ENCODE assay signal across 21 cellular contexts in the genomic region with DNA sequence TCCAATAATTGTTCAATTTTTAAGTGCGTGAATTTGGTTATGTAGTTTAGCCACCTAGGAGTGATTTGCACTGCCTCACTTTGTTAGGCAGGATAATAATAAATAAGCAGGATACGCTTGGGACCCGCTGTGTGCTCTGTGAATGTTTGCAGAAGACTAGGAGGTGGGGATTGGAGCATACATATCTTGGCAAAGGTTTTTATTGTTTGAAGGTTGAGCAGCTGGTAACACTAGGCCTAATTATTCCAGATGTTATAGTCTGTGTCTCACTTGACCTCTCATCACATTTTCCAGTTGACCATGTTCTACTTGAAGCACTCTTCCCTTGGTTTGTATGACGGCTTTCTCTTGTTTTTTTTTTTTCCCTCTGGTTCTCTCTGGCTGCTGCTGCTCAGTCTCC. TPM values are rescaled to one million over a fixed set of nuclear protein-coding genes. Genes with fewer than 3 reads are reported as not detected.
"Had no signal": no experiment of that assay in that cellular context is flagged by ENCODE, and none has a peak within 500 bp of the region (broad histone marks: within the 10 kb centered on the region; RNA-seq: fewer than 3 reads in every experiment).

No MANE protein-coding gene starts in this region.

- H3K27ac ChIP-seq: adrenal gland, ascending aorta, brain microvascular endothelial cell, left ventricle myocardium inferior, neutrophil, pancreas, psoas muscle, right atrium auricular region, tibial nerve had no signal

- H3K27me3 ChIP-seq: adrenal gland, ascending aorta, brain microvascular endothelial cell, pancreas, right atrium auricular region, tibial nerve had no signal

- H3K4me3 ChIP-seq: adrenal gland, ascending aorta, left ventricle myocardium inferior, pancreas, psoas muscle, right atrium auricular region, tibial nerve had no signal

- DNase-seq: activated naive CD4-positive, alpha-beta T cell; activated T-cell treated with anti-CD3 and anti-CD28 coated beads, Interleukin-2, amount 50 U/mL, for 24 hours; adrenal gland; brain microvascular endothelial cell; central memory CD4-positive, alpha-beta T cell; dermis blood vessel endothelial cell; effector CD8-positive, alpha-beta T cell; foreskin melanocyte; left ventricle myocardium inferior; mammary epithelial cell; natural killer cell; pancreas; psoas muscle; stimulated activated CD4-positive, alpha-beta T cell treated with anti-CD3 and anti-CD28 coated beads, Interleukin-12 subunit alpha, Interleukin-12 subunit beta, amount 100 ng/mL, for 4 hours; stimulated activated naive CD8-positive, alpha-beta T cell treated with anti-CD3 and anti-CD28 coated beads, Interleukin-15, amount 100 ng/mL, for 72 hours had no signal

- ATAC-seq: natural killer cell; pancreas; psoas muscle; stimulated activated naive CD8-positive, alpha-beta T cell treated with anti-CD3 and anti-CD28 coated beads, Interleukin-15, amount 100 ng/mL, for 72 hours; WTC11 had no signal

- H3K36me3 ChIP-seq: adrenal gland, ascending aorta, brain microvascular endothelial cell, left ventricle myocardium inferior, neutrophil, pancreas, right atrium auricular region, tibial nerve had no signal

- H3K4me1 ChIP-seq: adrenal gland, ascending aorta, psoas muscle, tibial nerve had no signal

- H3K9me3 ChIP-seq: adrenal gland, ascending aorta, neutrophil, pancreas, psoas muscle, right atrium auricular region had no signal

RNA-seq across cellular contexts. Expression of a gene that starts 42.7 kb away (rescaled TPM):
- total RNA-seq: activated T-helper 2 cell treated with anti-CD3 and anti-CD28 coated beads, Interferon-gamma antibody, Interleukin-2, Interleukin-4, amounts not matched to agents 10 μg/mL and 5 μg/mL and 100 μg/mL, durations not matched to agents 14 hours and 24 hours and 36 hours; natural killer cell had no signal
